ENCODE assay signal across 10 cellular contexts in genomic region chr17:62572488-62573469, GRCh38. TPM values are rescaled to one million over a fixed set of nuclear protein-coding genes. Genes with fewer than 3 reads are reported as not detected.
DNase-seq lines count a peak whose midpoint lies in the region; TF ChIP-seq lines count a peak whose summit lies in the region.
"Had no signal": no experiment of that assay in that cellular context is flagged by ENCODE, and none has a peak within 500 bp of the region (broad histone marks: within the 10 kb centered on the region; RNA-seq: fewer than 3 reads in every experiment).

No MANE protein-coding gene starts in this region.

- no peaks in the 10 kb centered on the region for H3K27me3 ChIP-seq in BJ (ENCODE audit: control insufficient read depth, insufficient read depth, low read length)
- no peaks in the 10 kb centered on the region for H3K27me3 ChIP-seq in osteoblast (ENCODE audit: insufficient read depth, low read length)

- POLR2A ChIA-PET in BJ (lab: Charles Lee), result interaction anchor here (0.6 kb wide), 1 partner anchor 35 kb away, joined by 3 read pairs; no protein-coding TSS in a partner anchor

- peak overlapping the region; percentile 44 for H3K4me2 ChIP-seq in osteoblast (ENCODE audit: insufficient read depth, low read length)

- no peaks in the 10 kb centered on the region for H4K20me1 ChIP-seq in osteoblast (ENCODE audit: insufficient read depth, low read length)

- peak overlapping the region; percentile 64 for H3K27ac ChIP-seq in osteoblast (ENCODE audit: low read depth, low read length)
- H3K27ac ChIP-seq: C4-2B had no signal

- H3K4me1 ChIP-seq in osteoblast (ENCODE audit: insufficient read depth, low read length), result peaks cover 22% of the 10 kb centered on the region

- CTCF ChIA-PET in BJ (lab: Yijun Ruan, JAX), result no interaction called here

- H2AFZ ChIP-seq in osteoblast (ENCODE audit: low read length), result no peak overlapping the region

- no peak overlapping the region for H3K4me3 ChIP-seq in BJ (ENCODE audit: low read depth, low read length)
- H3K4me3 ChIP-seq in osteoblast (ENCODE audit: insufficient read depth, low read length), result no peak overlapping the region

- H3K79me2 ChIP-seq in osteoblast (ENCODE audit: insufficient read depth, low read length), result peaks cover 29% of the 10 kb centered on the region

- DNase-seq in BJ (ENCODE audit: low read depth), result peak; percentile 20
- DNase-seq in RPMI7951 (ENCODE audit: low read depth), result peak; percentile 26
- peak; percentile 67 for DNase-seq in dermis blood vessel endothelial cell
- DNase-seq in osteoblast (ENCODE audit: insufficient read length, low spot score, missing footprints), result no peak
- DNase-seq in AML-193 (lab: John Stamatoyannopoulos, UW), result no peak
- DNase-seq in cerebellar cortex (ENCODE audit: low spot score), result no peak
- DNase-seq in iPS-NIHi7 (ENCODE audit: extremely low spot score), result no peak
- DNase-seq in NK-92 treated with Interleukin-12 subunit alpha and Interleukin-12 subunit beta, amount 100 ng/mL, for 24 hours (lab: John Stamatoyannopoulos, UW), result no peak
- DNase-seq: activated CD8-positive, alpha-beta memory T cell treated with anti-CD3 and anti-CD28 coated beads, Interleukin-2, amount 50 U/mL, for 48 hours had no signal

- H3K9me3 ChIP-seq in osteoblast (ENCODE audit: low read depth, low read length), result no peaks in the 10 kb centered on the region

- TF ChIP-seq CTCF in BJ (IDR thresholded peaks at IDR 0.05; ENCODE audit: insufficient read depth, low read depth, low read length) (no peak), osteoblast (IDR thresholded peaks at IDR 0.05; ENCODE audit: extremely low read depth, low read depth, low read length) (no peak)

- H3K36me3 ChIP-seq in BJ (ENCODE audit: control insufficient read depth, insufficient read depth, low read length) (peaks cover 4% of the 10 kb centered on the region), osteoblast (ENCODE audit: insufficient read depth, low read length) (peaks cover 27% of the 10 kb centered on the region)

RNA-seq across cellular contexts. Expression of gene MRC2, which starts 54.7 kb away (rescaled TPM):
- 90.1 and 271 TPM in 2 replicates for polyA plus RNA-seq in BJ (2011; rRNA removed)
- 114 and 115 TPM in 2 replicates for polyA minus RNA-seq in BJ (2011; rRNA and poly(A)+ RNA removed)
- total RNA-seq in RPMI7951 (2014; rRNA removed; shearing (Covaris generic)), result 124 and 152 TPM in 2 replicates
- total RNA-seq in dermis blood vessel endothelial cell, result 10.8 and 10.9 TPM in 2 replicates
- 443 and 552 TPM in 2 replicates for total RNA-seq in osteoblast

Comparison
In these comparisons a context has a peak if more than half of its experiments do, and no peak if none do; other contexts are left out.
1. DNase-seq: peak in BJ (single experiment), RPMI7951 (single experiment) and dermis blood vessel endothelial cell (single experiment); none in osteoblast (single experiment), AML-193 (0 of 2), cerebellar cortex (single experiment), iPS-NIHi7 (single experiment) and NK-92 treated with Interleukin-12 subunit alpha and Interleukin-12 subunit beta, amount 100 ng/mL, for 24 hours (single experiment).
2. RNA of gene MRC2, which starts 54.7 kb away (total RNA-seq): 443 to 552 TPM in osteoblast and 124 to 152 TPM in RPMI7951; 10.8 to 10.9 TPM in dermis blood vessel endothelial cell; every median in the first group is over 10 times any median in the second.